Comparison of ENCODE assay signal across 8 cellular contexts in genomic region chr13:95300625-95301134, GRCh38. TPM values are rescaled to one million over a fixed set of nuclear protein-coding genes. Genes with fewer than 3 reads are reported as not detected.
DNase-seq lines count a peak whose midpoint lies in the region; ATAC-seq and TF ChIP-seq lines count a peak whose summit lies in the region.

No MANE protein-coding gene starts in this region.

- H3K4me1 Mint-ChIP-seq in activated T-helper 17 cell treated with anti-CD3 and anti-CD28 coated beads, Interleukin-2, amount 50 U/mL, for 72 hours, result peaks cover 17% of the 10 kb centered on the region
- peaks cover 29% of the 10 kb centered on the region for H3K4me1 Mint-ChIP-seq in neural progenitor cell

- H3K27me3 Mint-ChIP-seq in activated T-helper 17 cell treated with anti-CD3 and anti-CD28 coated beads, Interleukin-2, amount 50 U/mL, for 72 hours, result no peaks in the 10 kb centered on the region
- no peaks in the 10 kb centered on the region for H3K27me3 Mint-ChIP-seq in neural progenitor cell (ENCODE audit: insufficient read depth, low read depth)

- peak overlapping the region; percentile 84 for H3K27ac Mint-ChIP-seq in activated T-helper 17 cell treated with anti-CD3 and anti-CD28 coated beads, Interleukin-2, amount 50 U/mL, for 72 hours
- peak overlapping the region; percentile 69 for H3K27ac Mint-ChIP-seq in neural progenitor cell

- no peaks in the 10 kb centered on the region for H4K20me1 ChIP-seq in OCI-LY1 (ENCODE audit: insufficient read depth, low read length)
- no peaks in the 10 kb centered on the region for H4K20me1 ChIP-seq in neural progenitor cell (ENCODE audit: low read depth)

- no peaks in the 10 kb centered on the region for H3K36me3 Mint-ChIP-seq in activated T-helper 17 cell treated with anti-CD3 and anti-CD28 coated beads, Interleukin-2, amount 50 U/mL, for 72 hours (ENCODE audit: low read depth)
- peaks cover 2% of the 10 kb centered on the region for H3K36me3 Mint-ChIP-seq in neural progenitor cell

- H3K4me2 ChIP-seq in OCI-LY1 (ENCODE audit: low read length) (peak overlapping the region; percentile 98), neural progenitor cell (peak overlapping the region; percentile 92)

- H3K4me3 Mint-ChIP-seq in activated T-helper 17 cell treated with anti-CD3 and anti-CD28 coated beads, Interleukin-2, amount 50 U/mL, for 72 hours, result peak overlapping the region; percentile 81
- H3K4me3 Mint-ChIP-seq in neural progenitor cell, result peak overlapping the region; percentile 93

- H3K9ac ChIP-seq in OCI-LY1 (ENCODE audit: low read length) (peak overlapping the region; percentile 92), neural progenitor cell (no peak overlapping the region)

- H3K27ac ChIP-seq in OCI-LY1 (ENCODE audit: low read depth, low read length, poor library complexity, severe bottlenecking), result peak overlapping the region; percentile 0
- H3K27ac ChIP-seq in neural progenitor cell, result no peak overlapping the region
- H3K27ac ChIP-seq in tibial nerve, result peak overlapping the region in 2 of 4 donors; percentile 71 to 72

- H3K36me3 ChIP-seq in BE2C (no peaks in the 10 kb centered on the region), OCI-LY1 (ENCODE audit: insufficient read depth, low read length) (no peaks in the 10 kb centered on the region; the same call in 1 of the 2 replicates), neural progenitor cell (no peaks in the 10 kb centered on the region), tibial nerve (no peaks in the 10 kb centered on the region)

- peak; percentile 62 for DNase-seq in BE2C
- peak; percentile 79 for DNase-seq in fibroblast of villous mesenchyme (ENCODE audit: low read depth)
- peak; percentile 73 for DNase-seq in neural progenitor cell (ENCODE audit: low spot score)
- peak in 1 of 2 donors; percentile 6 for DNase-seq in tibial nerve (ENCODE audit: low spot score in 2 of 2)

- ATAC-seq in GM18909 (IDR thresholded peaks at IDR 0.05; ENCODE audit: poor library complexity, unreplicated experiment) (peak; percentile 59), HG03135 (IDR thresholded peaks at IDR 0.05; ENCODE audit: unreplicated experiment) (peak; percentile 46)
- peak; percentile 46 for ATAC-seq in activated T-helper 17 cell treated with anti-CD3 and anti-CD28 coated beads, Interleukin-2, amount 50 U/mL, for 72 hours (replicated peaks)

- H3F3A ChIP-seq in OCI-LY1 (ENCODE audit: insufficient read depth, low read length) (no peaks in the 10 kb centered on the region), neural progenitor cell (ENCODE audit: low read depth) (peaks cover 8% of the 10 kb centered on the region)

- H3K9me2 ChIP-seq in OCI-LY1 (ENCODE audit: low read depth, low read length), result no peaks in the 10 kb centered on the region

- H3K4me3 ChIP-seq in BE2C (ENCODE audit: low read depth, low read length) (peak overlapping the region; percentile 81), OCI-LY1 (ENCODE audit: low read depth, low read length, poor library complexity, severe bottlenecking) (peak overlapping the region; percentile 92), fibroblast of villous mesenchyme (ENCODE audit: low read depth, low read length) (peak overlapping the region; percentile 81), neural progenitor cell (peak overlapping the region; percentile 75), tibial nerve (peak overlapping the region; percentile 36 to 80 (median 74))

- no peak for TF ChIP-seq EP300 in tibial nerve (IDR thresholded peaks at IDR 0.05)

- H2AFZ ChIP-seq in OCI-LY1 (ENCODE audit: low read length) (no peak overlapping the region), neural progenitor cell (replicated peaks) (peak overlapping the region; percentile 98)

- H3K4me1 ChIP-seq in BE2C (no peaks in the 10 kb centered on the region; the same call in 1 of the 2 replicates), OCI-LY1 (ENCODE audit: insufficient read depth, low read length, severe bottlenecking) (peaks cover 28% of the 10 kb centered on the region), neural progenitor cell (peaks cover 13% of the 10 kb centered on the region), tibial nerve (peaks cover 0 to 22% (median 0%) of the 10 kb centered on the region in 4 donors)

- no peaks in the 10 kb centered on the region for H3K9me3 ChIP-seq in BE2C
- no peaks in the 10 kb centered on the region for H3K9me3 ChIP-seq in OCI-LY1 (ENCODE audit: low read length)
- H3K9me3 ChIP-seq in neural progenitor cell (ENCODE audit: low read depth), result no peaks in the 10 kb centered on the region
- no peaks in the 10 kb centered on the region for H3K9me3 ChIP-seq in tibial nerve

- no peak for TF ChIP-seq POLR2A in tibial nerve (IDR thresholded peaks at IDR 0.05)

- H3K9me3 Mint-ChIP-seq in activated T-helper 17 cell treated with anti-CD3 and anti-CD28 coated beads, Interleukin-2, amount 50 U/mL, for 72 hours, result no peaks in the 10 kb centered on the region
- no peaks in the 10 kb centered on the region for H3K9me3 Mint-ChIP-seq in neural progenitor cell

- H3K79me2 ChIP-seq in OCI-LY1 (ENCODE audit: insufficient read depth, low read length) (peaks cover 19% of the 10 kb centered on the region), neural progenitor cell (ENCODE audit: low read depth) (no peaks in the 10 kb centered on the region)

- no peaks in the 10 kb centered on the region for H3K27me3 ChIP-seq in BE2C
- H3K27me3 ChIP-seq in OCI-LY1 (ENCODE audit: insufficient read depth, low read length), result no peaks in the 10 kb centered on the region
- peaks cover 23% of the 10 kb centered on the region for H3K27me3 ChIP-seq in neural progenitor cell
- no peaks in the 10 kb centered on the region for H3K27me3 ChIP-seq in tibial nerve

- WGBS in tibial nerve, 2 donors, result 0 to 3% methylated on average over 18 to 30 of the region's 39 CpGs

- TF ChIP-seq CTCF in BE2C (IDR thresholded peaks at IDR 0.05; ENCODE audit: low read depth, low read length) (peak; percentile 14; the same call in 1 of the 2 replicates), OCI-LY1 (IDR thresholded peaks at IDR 0.05; ENCODE audit: low read length) (peak; percentile 39; the same call in 1 of the 2 replicates), fibroblast of villous mesenchyme (IDR thresholded peaks at IDR 0.05; ENCODE audit: insufficient read depth, low read depth, low read length) (peak; percentile 41), neural progenitor cell (IDR thresholded peaks at IDR 0.05) (peak; percentile 19), tibial nerve (IDR thresholded peaks at IDR 0.05) (no peak)

RNA-seq across cellular contexts. Expression of gene ABCC4, which starts 0.6 kb away (rescaled TPM):
- 3.4 TPM for polyA plus RNA-seq in BE2C (2012; ENCODE audit: insufficient read depth, insufficient read length, low read depth)
- total RNA-seq in activated T-helper 17 cell treated with anti-CD3 and anti-CD28 coated beads, Interleukin-2, amount 50 U/mL, for 72 hours, result 10 to 100 TPM in 1 of 2 donors, 1 to 10 TPM in 1; 6.5 to 14.4 TPM
- total RNA-seq in fibroblast of villous mesenchyme (56.6 and 65.7 TPM in 2 replicates), neural progenitor cell (ENCODE audit: low replicate concordance) (16.6 and 23.6 TPM in 2 replicates), tibial nerve (10 to 100 TPM in 2 of 4 donors, 1 to 10 TPM in 2; 5.7 to 20.1 (median 9.3) TPM)

Comparison
In these comparisons a context has a peak if more than half of its experiments do, and no peak if none do; other contexts are left out.
1. CTCF ChIP-seq: peak in BE2C (single experiment), OCI-LY1 (single experiment), fibroblast of villous mesenchyme (single experiment) and neural progenitor cell (single experiment); none in tibial nerve (0 of 5).
2. Peak in every context shown above with its lines, with median percentiles within 50 percentile points of each other: H3K4me3 ChIP-seq and ATAC-seq.